ENCODE assay signal across 13 cellular contexts in the genomic region with DNA sequence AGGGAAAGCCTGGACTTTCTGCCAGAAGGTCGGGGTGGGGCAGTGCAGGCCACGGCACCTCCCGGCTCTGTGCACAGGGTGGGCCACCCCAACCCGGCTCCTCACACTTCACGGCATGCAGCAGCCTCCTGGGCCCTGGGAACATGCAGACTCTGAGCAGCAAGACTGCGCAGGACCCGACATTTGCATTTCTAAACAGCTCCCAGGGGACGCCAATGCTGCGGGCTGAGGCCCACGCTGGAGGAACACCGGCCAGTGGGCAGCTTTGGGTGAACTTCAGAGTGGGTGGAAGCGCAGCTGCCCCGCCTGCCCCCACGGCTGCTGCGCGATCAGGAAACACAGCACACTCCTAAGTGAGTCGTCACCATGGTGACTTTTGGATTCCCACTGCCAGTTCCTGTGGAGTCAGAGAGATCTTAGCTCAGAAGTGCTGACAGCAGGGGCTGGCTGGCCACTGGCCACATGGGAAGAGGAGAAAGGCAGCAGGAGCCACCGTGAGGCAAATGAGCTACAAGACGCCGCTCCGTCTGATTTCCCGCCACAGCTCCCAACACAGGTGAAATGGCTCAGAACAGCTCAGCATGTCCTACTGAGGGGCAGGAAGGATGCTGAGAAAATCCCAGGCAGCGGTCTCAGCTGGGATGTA. TPM values are rescaled to one million over a fixed set of nuclear protein-coding genes. Genes with fewer than 3 reads are reported as not detected.
A peak's percentile ranks its signal among the peaks of the same experiment; 100 is the strongest.
DNase-seq lines count a peak whose midpoint lies in the region; TF ChIP-seq lines count a peak whose summit lies in the region.
"Had no signal": no experiment of that assay in that cellular context is flagged by ENCODE, and none has a peak within 500 bp of the region (broad histone marks: within the 10 kb centered on the region; RNA-seq: fewer than 3 reads in every experiment).

No MANE protein-coding gene starts in this region.

- no peaks in the 10 kb centered on the region for H3K9me3 Mint-ChIP-seq in activated CD4-positive, alpha-beta T cell treated with anti-CD3 and anti-CD28 coated beads, Interleukin-2, amount 10 ng/mL, durations not matched to agents 24 days and 14 days

- in situ Hi-C loops in ACHN (cut with HindIII; ENCODE audit: low pct_ligation_motif_present, low pct_unique_long_range_greater_than_20kb, low sequenced_read_pairs), result no loop called here

- no peak overlapping the region for H3K27ac Mint-ChIP-seq in activated CD4-positive, alpha-beta T cell treated with anti-CD3 and anti-CD28 coated beads, Interleukin-2, amount 10 ng/mL, durations not matched to agents 24 days and 14 days
- H3K27ac Mint-ChIP-seq: activated T-helper 17 cell treated with anti-CD3 and anti-CD28 coated beads, Interleukin-2, amount 50 U/mL, for 72 hours had no signal

- H3K4me1 ChIP-seq in OCI-LY3 (ENCODE audit: low read length), result peaks cover 19% of the 10 kb centered on the region
- peaks cover 0 to 11% of the 10 kb centered on the region in 2 donors for H3K4me1 ChIP-seq in right atrium auricular region
- H3K4me1 ChIP-seq in hepatocyte (ENCODE audit: insufficient read depth), result no peaks in the 10 kb centered on the region

- H3K4me3 ChIP-seq in OCI-LY3 (ENCODE audit: low read length), result peak overlapping the region; percentile 74
- H3K4me3 ChIP-seq in right atrium auricular region, result peak overlapping the region in 1 of 2 donors; percentile 25
- H3K4me3 ChIP-seq in hepatocyte, result no peak overlapping the region
- H3K4me3 ChIP-seq: tibial artery had no signal

- no peaks in the 10 kb centered on the region for H3K9me2 ChIP-seq in hepatocyte (replicated peaks; ENCODE audit: insufficient read depth)

- H3K79me2 ChIP-seq in OCI-LY3 (ENCODE audit: low read length) (no peaks in the 10 kb centered on the region), hepatocyte (no peaks in the 10 kb centered on the region)

- H4K20me1 ChIP-seq in OCI-LY3 (ENCODE audit: insufficient read depth, low read length), result no peaks in the 10 kb centered on the region
- H4K20me1 ChIP-seq in hepatocyte (ENCODE audit: insufficient read depth, poor library complexity, severe bottlenecking), result no peaks in the 10 kb centered on the region

- no peak for TF ChIP-seq CTCF in OCI-LY3 (IDR thresholded peaks at IDR 0.05; ENCODE audit: low read depth, low read length)
- TF ChIP-seq CTCF in right atrium auricular region (IDR thresholded peaks at IDR 0.05), result no peak
- no peak for TF ChIP-seq CTCF in hepatocyte (IDR thresholded peaks at IDR 0.05; ENCODE audit: poor library complexity)

- H3K4me3 Mint-ChIP-seq in activated CD4-positive, alpha-beta T cell treated with anti-CD3 and anti-CD28 coated beads, Interleukin-2, amount 10 ng/mL, durations not matched to agents 24 days and 14 days, result no peak overlapping the region
- H3K4me3 Mint-ChIP-seq: activated T-helper 17 cell treated with anti-CD3 and anti-CD28 coated beads, Interleukin-2, amount 50 U/mL, for 72 hours had no signal

- H3K27ac ChIP-seq in OCI-LY3 (ENCODE audit: low read length), result no peak overlapping the region
- H3K27ac ChIP-seq in right atrium auricular region, result no peak overlapping the region
- peak overlapping the region; percentile 17 for H3K27ac ChIP-seq in temporal lobe (ENCODE audit: low read depth, low read length)
- H3K27ac ChIP-seq in hepatocyte, result no peak overlapping the region
- H3K27ac ChIP-seq: epithelial cell of prostate, tibial artery had no signal

- H3K9me3 ChIP-seq in OCI-LY3 (ENCODE audit: insufficient read depth, low read length) (no peaks in the 10 kb centered on the region), right atrium auricular region (no peaks in the 10 kb centered on the region), hepatocyte (ENCODE audit: low read depth) (no peaks in the 10 kb centered on the region)
- H3K9me3 ChIP-seq: tibial artery had no signal

- peaks cover 29% of the 10 kb centered on the region for H3K4me1 Mint-ChIP-seq in activated CD4-positive, alpha-beta T cell treated with anti-CD3 and anti-CD28 coated beads, Interleukin-2, amount 10 ng/mL, durations not matched to agents 24 days and 14 days

- H3K36me3 ChIP-seq in OCI-LY3 (replicated peaks; ENCODE audit: low read depth, low read length), result no peaks in the 10 kb centered on the region
- H3K36me3 ChIP-seq in right atrium auricular region, result no peaks in the 10 kb centered on the region
- no peaks in the 10 kb centered on the region for H3K36me3 ChIP-seq in hepatocyte (replicated peaks; ENCODE audit: insufficient read depth, low read depth)
- H3K36me3 ChIP-seq: tibial artery had no signal

- no peaks in the 10 kb centered on the region for H3K27me3 Mint-ChIP-seq in activated CD4-positive, alpha-beta T cell treated with anti-CD3 and anti-CD28 coated beads, Interleukin-2, amount 10 ng/mL, durations not matched to agents 24 days and 14 days
- H3K27me3 Mint-ChIP-seq: activated T-helper 17 cell treated with anti-CD3 and anti-CD28 coated beads, Interleukin-2, amount 50 U/mL, for 72 hours had no signal

- intact Hi-C loops in activated CD4-positive, alpha-beta T cell treated with anti-CD3 and anti-CD28 coated beads, Interleukin-2, amount 10 ng/mL, durations not matched to agents 24 days and 14 days (cut with micrococcal nuclease), result no loop called here

- H3K36me3 Mint-ChIP-seq in activated CD4-positive, alpha-beta T cell treated with anti-CD3 and anti-CD28 coated beads, Interleukin-2, amount 10 ng/mL, durations not matched to agents 24 days and 14 days (ENCODE audit: low read depth), result no peaks in the 10 kb centered on the region

- peak overlapping the region; percentile 99 for H3K4me2 ChIP-seq in OCI-LY3 (ENCODE audit: low read length)
- no peak overlapping the region for H3K4me2 ChIP-seq in hepatocyte

- peaks cover 20% of the 10 kb centered on the region for H3K27me3 ChIP-seq in OCI-LY3 (ENCODE audit: low read depth, low read length)
- no peaks in the 10 kb centered on the region for H3K27me3 ChIP-seq in right atrium auricular region
- no peaks in the 10 kb centered on the region for H3K27me3 ChIP-seq in hepatocyte

- 66% methylated on average over 23 of the region's 23 CpGs for WGBS in hepatocyte (ENCODE audit: low lambda C conversion rate, missing lambda C conversion rate)

- H3K9ac ChIP-seq in OCI-LY3 (ENCODE audit: low read length), result peak overlapping the region; percentile 47

- H2AFZ ChIP-seq in OCI-LY3 (ENCODE audit: low read depth, low read length), result peak overlapping the region; percentile 15; the same call in 1 of the 2 replicates
- no peak overlapping the region for H2AFZ ChIP-seq in hepatocyte

- peak; percentile 46 for DNase-seq in activated CD4-positive, alpha-beta T cell treated with anti-CD3 and anti-CD28 coated beads, Interleukin-2, amount 10 ng/mL, durations not matched to agents 24 days and 14 days
- no peak for DNase-seq in activated CD4-positive, alpha-beta T cell treated with anti-CD3 and anti-CD28 coated beads for 48 hours
- peak; percentile 40 for DNase-seq in right atrium auricular region (ENCODE audit: low spot score)
- DNase-seq in NCI-H2196 treated with DMSO at 0.1 percent for 48 hours (lab: John Stamatoyannopoulos, UW; ENCODE audit: unreplicated experiment), result no peak
- no peak for DNase-seq in hepatocyte (ENCODE audit: low spot score)
- no peak for DNase-seq in ACHN
- DNase-seq: stimulated activated CD4-positive, alpha-beta T cell treated with anti-CD3 and anti-CD28 coated beads, Interleukin-2, amount 100 ng/mL, for 24 hours; T1000; tibial artery had no signal

RNA-seq across cellular contexts. Expression of gene RNASET2, which starts 52.1 kb away (rescaled TPM):
- 93.3 and 108 TPM in 2 replicates for total RNA-seq in activated CD4-positive, alpha-beta T cell treated with anti-CD3 and anti-CD28 coated beads, Interleukin-2, amount 10 ng/mL, durations not matched to agents 24 days and 14 days
- total RNA-seq in right atrium auricular region (10 to 100 TPM; 24.2 to 33.1 TPM), temporal lobe (17.7 TPM), hepatocyte (118 and 144 TPM in 2 replicates)
- 266 and 268 TPM in 2 replicates for polyA plus RNA-seq in hepatocyte

Comparison
In these comparisons a context has a peak if more than half of its experiments do, and no peak if none do; other contexts are left out.
1. DNase-seq: peak in activated CD4-positive, alpha-beta T cell treated with anti-CD3 and anti-CD28 coated beads, Interleukin-2, amount 10 ng/mL, durations not matched to agents 24 days and 14 days (single experiment) and right atrium auricular region (single experiment); none in activated CD4-positive, alpha-beta T cell treated with anti-CD3 and anti-CD28 coated beads for 48 hours (single experiment), NCI-H2196 treated with DMSO at 0.1 percent for 48 hours (single experiment), hepatocyte (single experiment) and ACHN (single experiment).